8 cellular contexts compared by ENCODE assay signal in genomic region chr1:27154469-27154990, GRCh38. TPM values are rescaled to one million over a fixed set of nuclear protein-coding genes. Genes with fewer than 3 reads are reported as not detected.
DNase-seq lines count a peak whose midpoint lies in the region; ATAC-seq, FAIRE-seq and TF ChIP-seq lines count a peak whose summit lies in the region.

No MANE protein-coding gene starts in this region.

- POLR2A ChIA-PET in A673 (lab: Charles Lee; ENCODE audit: low non-redundant PET): interaction anchor here (0.7 to 1.1 kb wide), 3 partner anchors 43 to 571 kb away, joined by 3 to 9 read pairs (median 4); no protein-coding TSS in a partner anchor
- POLR2A ChIA-PET in K562 (lab: Yijun Ruan, JAX): interaction anchor here (0.5 to 11.8 kb wide), 41 partner anchors 10 to 1745 kb away, joined by 3 to 380 read pairs (median 4); partner anchors contain the start of genes GPATCH3, TENT5B and WDTC1

- TF ChIP-seq POLR2A in K562 (conservative IDR thresholded peaks at IDR 0.05): no peak

- H3K9me3 ChIP-seq in A673 (ENCODE audit: low read depth, low read length, poor library complexity, severe bottlenecking) (no peaks in the 10 kb centered on the region), K562 (replicated peaks; ENCODE audit: control insufficient read depth, insufficient read depth, low read depth, low read length) (no peaks in the 10 kb centered on the region), lung (ENCODE audit: control insufficient read depth in 2 of 2, insufficient read depth in 1 of 2, low read length in 1 of 2) (no peaks in the 10 kb centered on the region)

- TF ChIP-seq CTCF in A673 (conservative IDR thresholded peaks at IDR 0.05; ENCODE audit: low read depth, low read length) (no peak), K562 (IDR thresholded peaks at IDR 0.05 in 2 of 3, conservative IDR thresholded peaks at IDR 0.05 in 1 of 3; ENCODE audit: insufficient read depth in 2 of 3, low read depth in 1 of 3, low read length in 3 of 3) (no peak), lung (IDR thresholded peaks at IDR 0.05; ENCODE audit: control extremely low read depth, extremely low read depth) (no peak)

- no peak for TF ChIP-seq RAD21 in K562 (CRISPR knock-in tag; conservative IDR thresholded peaks at IDR 0.05 in 1 of 2, IDR thresholded peaks at IDR 0.05 in 1 of 2)

- TF ChIP-seq EP300 in K562 (IDR thresholded peaks at IDR 0.05; ENCODE audit: low read length): no peak

- DNase-seq in A673 (ENCODE audit: low spot score) (no peak), K562 (ENCODE audit: extremely low read depth in 1 of 4, low spot score in 3 of 4) (no peak), lung (ENCODE audit: low spot score) (no peak), urothelium cell line (ENCODE audit: low spot score) (peak; percentile 18), pons (ENCODE audit: low spot score) (no peak), NCI-H146 (lab: John Stamatoyannopoulos, UW) (no peak), islet precursor cell (no peak)

- peak overlapping the region; percentile 72 for H2AFZ ChIP-seq in K562 (ENCODE audit: low read depth, low read length)

- H3K27ac ChIP-seq in A673 (ENCODE audit: low read depth, low read length, poor library complexity, severe bottlenecking): peak overlapping the region; percentile 88
- H3K27ac ChIP-seq in K562 (ENCODE audit: extremely low read depth, low read depth, low read length): peak overlapping the region; percentile 65
- peak overlapping the region; percentile 92 to 95 for H3K27ac ChIP-seq in lung (ENCODE audit: low read depth in 1 of 2, low read length in 1 of 2)

- peaks cover 13% of the 10 kb centered on the region; the same call in 1 of the 2 replicates for H4K20me1 ChIP-seq in K562 (replicated peaks; ENCODE audit: control insufficient read depth, insufficient read depth, low read length)

- H3K4me3 ChIP-seq in A673 (ENCODE audit: low read depth, low read length, poor library complexity, severe bottlenecking) (peak overlapping the region; percentile 74), K562 (peak overlapping the region; percentile 77), lung (peak overlapping the region; percentile 60)

- BruUV-seq in A673 (replicated peaks; lab: Mats Ljungman, UMichigan) (TSS peak; percentile 39), K562 (replicated peaks; lab: Mats Ljungman, UMichigan) (TSS peak; percentile 42)

- H3K36me3 ChIP-seq in A673 (ENCODE audit: insufficient read depth, low read length, poor library complexity, severe bottlenecking): no peaks in the 10 kb centered on the region
- no peaks in the 10 kb centered on the region; the same call in 2 of the 3 replicates for H3K36me3 ChIP-seq in K562 (ENCODE audit: control insufficient read depth, insufficient read depth, low read length)
- no peaks in the 10 kb centered on the region for H3K36me3 ChIP-seq in lung (ENCODE audit: control insufficient read depth in 2 of 2, insufficient read depth in 2 of 2, low read length in 2 of 2)

- peak overlapping the region; percentile 93 for H3K4me2 ChIP-seq in K562 (ENCODE audit: insufficient read depth, low read length)

- in situ Hi-C loops in K562 (cut with MboI): no loop called here

- FAIRE-seq in K562 (lab: Jason Lieb, UNC): no peak
- no peak for FAIRE-seq in urothelium cell line (lab: Jason Lieb, UNC)

- CTCF ChIA-PET in A673 (lab: Charles Lee): interaction anchor here (0.6 to 0.8 kb wide), 3 partner anchors 9 to 52 kb away, joined by 3 to 4 read pairs (median 4); no protein-coding TSS in a partner anchor
- CTCF ChIA-PET in K562 (lab: Yijun Ruan, JAX; ENCODE audit: low intra/inter-chr PET ratio): interaction anchor here (0.8 to 1.0 kb wide), 2 partner anchors 81 to 108 kb away, joined by 3 to 5 read pairs; no protein-coding TSS in a partner anchor

- no peaks in the 10 kb centered on the region for H3K9me1 ChIP-seq in K562 (ENCODE audit: control insufficient read depth, insufficient read depth, low read length)

- H3K27me3 ChIP-seq in A673 (replicated peaks; ENCODE audit: insufficient read depth, low read depth, low read length, poor library complexity) (no peaks in the 10 kb centered on the region), K562 (ENCODE audit: control insufficient read depth in 2 of 2, insufficient read depth in 2 of 2, low read length in 2 of 2) (no peaks in the 10 kb centered on the region), lung (ENCODE audit: control insufficient read depth, insufficient read depth) (no peaks in the 10 kb centered on the region)

- intact Hi-C loops in A673 (cut with micrococcal nuclease; ENCODE audit: unreplicated experiment) (no loop called here), K562 (cut with micrococcal nuclease) (loop anchor here (10.0 kb wide), 1 partner anchor 50 kb away; no protein-coding TSS in a partner anchor)

- H3K9ac ChIP-seq in K562 (ENCODE audit: insufficient read depth in 1 of 2, low read depth in 2 of 2, low read length in 2 of 2): peak overlapping the region; percentile 87 to 96

- peak; percentile 5 for ATAC-seq in HG03066 (IDR thresholded peaks at IDR 0.05; ENCODE audit: low read depth, unreplicated experiment)
- ATAC-seq in K562: peak; percentile 6; the same call in 2 of the 3 replicates
- ATAC-seq in lung (ENCODE audit: insufficient read depth, low FRiP score): peak; percentile 16

- peaks cover 31% of the 10 kb centered on the region for H3K79me2 ChIP-seq in K562 (ENCODE audit: control insufficient read depth, insufficient read depth, low read length)

- H3K4me1 ChIP-seq in A673 (ENCODE audit: insufficient read depth, low read length, poor library complexity, severe bottlenecking) (peaks cover 22% of the 10 kb centered on the region), K562 (replicated peaks in 1 of 2; ENCODE audit: control insufficient read depth in 2 of 2, insufficient read depth in 2 of 2, low read length in 2 of 2) (peaks cover 40 to 41% of the 10 kb centered on the region in 2 experiments), lung (ENCODE audit: control insufficient read depth in 2 of 2, insufficient read depth in 2 of 2, low read length in 2 of 2) (peaks cover 9 to 26% of the 10 kb centered on the region in 2 donors)

- WGBS in K562 (ENCODE audit: insufficient coverage, low coverage, missing lambda C conversion rate): 5% methylated on average over 18 of the region's 20 CpGs
- WGBS in lung, 2 donors: 8 to 17% methylated on average over 12 to 20 of the region's 20 CpGs

TF ChIP-seq in K562, 482 proteins besides CTCF, POLR2A, EP300 and RAD21 (continues in another document):
- TF ChIP-seq, protein P1, sequence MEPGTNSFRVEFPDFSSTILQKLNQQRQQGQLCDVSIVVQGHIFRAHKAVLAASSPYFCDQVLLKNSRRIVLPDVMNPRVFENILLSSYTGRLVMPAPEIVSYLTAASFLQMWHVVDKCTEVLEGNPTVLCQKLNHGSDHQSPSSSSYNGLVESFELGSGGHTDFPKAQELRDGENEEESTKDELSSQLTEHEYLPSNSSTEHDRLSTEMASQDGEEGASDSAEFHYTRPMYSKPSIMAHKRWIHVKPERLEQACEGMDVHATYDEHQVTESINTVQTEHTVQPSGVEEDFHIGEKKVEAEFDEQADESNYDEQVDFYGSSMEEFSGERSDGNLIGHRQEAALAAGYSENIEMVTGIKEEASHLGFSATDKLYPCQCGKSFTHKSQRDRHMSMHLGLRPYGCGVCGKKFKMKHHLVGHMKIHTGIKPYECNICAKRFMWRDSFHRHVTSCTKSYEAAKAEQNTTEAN (CRISPR knock-in tag; IDR thresholded peaks at IDR 0.05): 0 out of 2 replicates have a peak, but pooled peaks have one; percentile 20
- TF ChIP-seq MYC (IDR thresholded peaks at IDR 0.05; ENCODE audit: low read depth, low read length) (no peak), MYC (CRISPR knock-in tag; IDR thresholded peaks at IDR 0.05; ENCODE audit: borderline replicate concordance, low read depth) (no peak), LARP7 (IDR thresholded peaks at IDR 0.05) (peak; percentile 79; the same call in 1 of the 2 replicates)
- TF ChIP-seq, protein P2, sequence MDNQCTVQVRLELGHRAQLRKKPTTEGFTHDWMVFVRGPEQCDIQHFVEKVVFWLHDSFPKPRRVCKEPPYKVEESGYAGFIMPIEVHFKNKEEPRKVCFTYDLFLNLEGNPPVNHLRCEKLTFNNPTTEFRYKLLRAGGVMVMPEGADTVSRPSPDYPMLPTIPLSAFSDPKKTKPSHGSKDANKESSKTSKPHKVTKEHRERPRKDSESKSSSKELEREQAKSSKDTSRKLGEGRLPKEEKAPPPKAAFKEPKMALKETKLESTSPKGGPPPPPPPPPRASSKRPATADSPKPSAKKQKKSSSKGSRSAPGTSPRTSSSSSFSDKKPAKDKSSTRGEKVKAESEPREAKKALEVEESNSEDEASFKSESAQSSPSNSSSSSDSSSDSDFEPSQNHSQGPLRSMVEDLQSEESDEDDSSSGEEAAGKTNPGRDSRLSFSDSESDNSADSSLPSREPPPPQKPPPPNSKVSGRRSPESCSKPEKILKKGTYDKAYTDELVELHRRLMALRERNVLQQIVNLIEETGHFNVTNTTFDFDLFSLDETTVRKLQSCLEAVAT (IDR thresholded peaks at IDR 0.05): peak; percentile 31 to 69; a peak in 2 of 4 replicates

RNA-seq across cellular contexts. Expression of gene SLC9A1, which starts 0.4 kb away (rescaled TPM):
- total RNA-seq in A673 (2021) (27.0 and 30.2 TPM in 2 replicates), K562 (2014; rRNA removed) (1.8 and 2.9 TPM in 2 replicates), K562 (2014; rRNA removed; fragmentation: Illumina TruSeq; extraction: Trizol) (1.1 and 2.0 TPM in 2 replicates), K562 (2015; rRNA removed; fragmentation: Illumina TruSeq; extraction: Trizol) (3.4 and 3.8 TPM in 2 replicates), K562 (2021) (12.7 and 13.6 TPM in 2 replicates), lung (10 to 100 TPM; 19.3 to 48.0 TPM)
- total RNA-seq in K562 (2011; cell fraction: chromatin; rRNA removed; ENCODE audit: low replicate concordance): 17.2 and 40.8 TPM in 2 replicates
- 19.7 and 20.2 TPM in 2 replicates for total RNA-seq in K562 (2011; cell fraction: nucleolus; rRNA removed)
- 24.2 and 34.4 TPM in 2 replicates for total RNA-seq in K562 (2011; cell fraction: nucleoplasm; rRNA removed)
- polyA plus RNA-seq in K562 (2011; rRNA removed) (1.5 and 4.5 TPM in 2 replicates), K562 (2014; fragmentation: Illumina TruSeq; extraction: Trizol) (14.4 and 16.6 TPM in 2 replicates), K562 (2014; fragmentation: Nextera tagmentation; extraction: Ambion mirVana) (1 to 10 TPM in 1 of 2 experiments, under 1 TPM in 1; 0.59 to 1.0 TPM), K562 (2014; rRNA removed) (5.2 and 5.7 TPM in 2 replicates), lung (10 to 100 TPM; 19.7 to 29.6 TPM)
- 2.0 and 4.6 TPM in 2 replicates for polyA plus RNA-seq in K562 (2011; cell fraction: cytosol; rRNA removed)
- polyA plus RNA-seq in K562 (2011; cell fraction: nucleus; rRNA removed): 13.2 and 13.4 TPM in 2 replicates
- 11.6 and 12.8 TPM in 2 replicates for polyA plus RNA-seq in K562 (2012)
- 3.3 and 3.4 TPM in 2 replicates for polyA minus RNA-seq in K562 (2011; rRNA and poly(A)+ RNA removed)
- 4.0 and 7.6 TPM in 2 replicates for polyA minus RNA-seq in K562 (2011; cell fraction: cytosol; rRNA and poly(A)+ RNA removed)
- polyA minus RNA-seq in K562 (2011; cell fraction: nucleus; rRNA and poly(A)+ RNA removed): 3.8 and 5.0 TPM in 2 replicates
